In genomic region chrX:20442597-20442996, GRCh38 we compare ENCODE assay signal across 8 cellular contexts.
DNase-seq lines count a peak whose midpoint lies in the region; ATAC-seq and TF ChIP-seq lines count a peak whose summit lies in the region.
"Had no signal": no experiment of that assay in that cellular context is flagged by ENCODE, and none has a peak within 500 bp of the region (broad histone marks: within the 10 kb centered on the region; RNA-seq: fewer than 3 reads in every experiment).

No MANE protein-coding gene starts in this region.

- CTCF ChIA-PET in activated CD4-positive, alpha-beta T cell treated with anti-CD3 and anti-CD28 coated beads, Interleukin-2, amount 10 ng/mL, durations not matched to agents 7 days and 5 days (lab: Charles Lee) = interaction anchor here (0.8 kb wide), 1 partner anchor 23 kb away, joined by 3 read pairs; no protein-coding TSS in a partner anchor

- intact Hi-C loops in lower lobe of right lung (cut with DNase I) = loop anchor here (5.0 kb wide), 1 partner anchor 190 kb away; no protein-coding TSS in a partner anchor

- no peaks in the 10 kb centered on the region for H3K27me3 ChIP-seq in lower lobe of right lung (ENCODE audit: low read depth)

- H3K9me3 Mint-ChIP-seq in activated CD4-positive, alpha-beta T cell treated with anti-CD3 and anti-CD28 coated beads, Interleukin-2, amount 10 ng/mL, durations not matched to agents 7 days and 5 days = no peaks in the 10 kb centered on the region

- TF ChIP-seq CTCF in lower lobe of right lung (IDR thresholded peaks at IDR 0.05) = peak; percentile 62

- H3K27me3 Mint-ChIP-seq in activated CD4-positive, alpha-beta T cell treated with anti-CD3 and anti-CD28 coated beads, Interleukin-2, amount 10 ng/mL, durations not matched to agents 7 days and 5 days = peaks cover 2% of the 10 kb centered on the region

- no peaks in the 10 kb centered on the region for H3K9me3 ChIP-seq in lower lobe of right lung

- peaks cover 12% of the 10 kb centered on the region for H3K4me1 ChIP-seq in lower lobe of right lung

- no peak overlapping the region for H3K4me3 ChIP-seq in lower lobe of right lung
- H3K4me3 ChIP-seq: skin epidermis had no signal

- H3K36me3 Mint-ChIP-seq in activated CD4-positive, alpha-beta T cell treated with anti-CD3 and anti-CD28 coated beads, Interleukin-2, amount 10 ng/mL, durations not matched to agents 7 days and 5 days (ENCODE audit: low read depth) = peaks cover 7% of the 10 kb centered on the region

- no peaks in the 10 kb centered on the region for H3K36me3 ChIP-seq in lower lobe of right lung

- H3K4me1 Mint-ChIP-seq in activated CD4-positive, alpha-beta T cell treated with anti-CD3 and anti-CD28 coated beads, Interleukin-2, amount 10 ng/mL, durations not matched to agents 7 days and 5 days = peaks cover 65% of the 10 kb centered on the region

- H3K27ac Mint-ChIP-seq in activated CD4-positive, alpha-beta T cell treated with anti-CD3 and anti-CD28 coated beads, Interleukin-2, amount 10 ng/mL, durations not matched to agents 7 days and 5 days = no peak overlapping the region

- POLR2A ChIA-PET in activated CD4-positive, alpha-beta T cell treated with anti-CD3 and anti-CD28 coated beads, Interleukin-2, amount 10 ng/mL, durations not matched to agents 7 days and 5 days (lab: Charles Lee) = no interaction called here

- DNase-seq in NCI-H69 (lab: John Stamatoyannopoulos, UW) (peak; percentile 82), dermis blood vessel endothelial cell (peak; percentile 78), lower lobe of right lung (peak; percentile 88)
- peak; percentile 84 for DNase-seq in activated CD4-positive, alpha-beta T cell treated with anti-CD3 and anti-CD28 coated beads, Interleukin-2, amount 10 ng/mL, durations not matched to agents 7 days and 5 days
- peak; percentile 43 for DNase-seq in stimulated activated CD8-positive, alpha-beta memory T cell treated with anti-CD3 and anti-CD28 coated beads, Interleukin-12 subunit alpha, Interleukin-12 subunit beta, amount 100 ng/mL, for 24 hours (ENCODE audit: extremely low read depth)

- H3K27ac ChIP-seq in lower lobe of right lung = no peak overlapping the region
- H3K27ac ChIP-seq: skin epidermis had no signal

- ATAC-seq in GM18508 (IDR thresholded peaks at IDR 0.05; ENCODE audit: insufficient read depth, unreplicated experiment) (peak; percentile 53), HG03432 (IDR thresholded peaks at IDR 0.05; ENCODE audit: unreplicated experiment) (peak; percentile 75), lower lobe of right lung (peak; percentile 93)

- H3K4me3 Mint-ChIP-seq in activated CD4-positive, alpha-beta T cell treated with anti-CD3 and anti-CD28 coated beads, Interleukin-2, amount 10 ng/mL, durations not matched to agents 7 days and 5 days = no peak overlapping the region
